In genomic region chr19:44905437-44906160, GRCh38 we compare ENCODE assay signal across 9 cellular contexts. TPM values are rescaled to one million over a fixed set of nuclear protein-coding genes. Genes with fewer than 3 reads are reported as not detected.
DNase-seq lines count a peak whose midpoint lies in the region; ATAC-seq, FAIRE-seq and TF ChIP-seq lines count a peak whose summit lies in the region.
"Had no signal": no experiment of that assay in that cellular context is flagged by ENCODE, and none has a peak within 500 bp of the region (broad histone marks: within the 10 kb centered on the region; RNA-seq: fewer than 3 reads in every experiment).

Gene APOE, plus strand, starts transcription at chr19:44905796. Its CDS starts 829 bp downstream, at chr19:44906625.

- no peaks in the 10 kb centered on the region; the same call in 2 of the 3 replicates for H3K79me2 ChIP-seq in K562 (ENCODE audit: control insufficient read depth, insufficient read depth, low read length)

- peak within 1 kb of the TSS; percentile 87 for H2AFZ ChIP-seq in K562 (ENCODE audit: low read depth, low read length)

- in situ Hi-C loops in K562 (cut with MboI) = no loop called here

- H3K4me3 ChIP-seq in K562 (peak within 1 kb of the TSS; percentile 30), iPS-18c (ENCODE audit: insufficient read depth, low read depth, low read length) (peak within 1 kb of the TSS; percentile 62), skin epidermis (peak within 1 kb of the TSS; percentile 10 to 47 (median 26))

- H3K27me3 ChIP-seq in K562 (ENCODE audit: control insufficient read depth in 2 of 2, insufficient read depth in 2 of 2, low read length in 2 of 2) = no peaks in the 10 kb centered on the region

- FAIRE-seq in K562 (lab: Jason Lieb, UNC) = peak; percentile 6
- FAIRE-seq: colon had no signal

- POLR2A ChIA-PET in K562 (lab: Yijun Ruan, JAX) = interaction anchor here (0.5 to 2.5 kb wide), 13 partner anchors 9 to 273 kb away, joined by 3 to 11 read pairs (median 4); partner anchors contain the start of genes APOC1, BLOC1S3, CLASRP and CLPTM1

- 10% methylated on average over 15 of the region's 20 CpGs for WGBS in K562 (ENCODE audit: insufficient coverage, low coverage, missing lambda C conversion rate)

- TF ChIP-seq RAD21 in Ishikawa (IDR thresholded peaks at IDR 0.05; ENCODE audit: low read depth) (no peak), K562 (CRISPR knock-in tag; conservative IDR thresholded peaks at IDR 0.05 in 1 of 2, IDR thresholded peaks at IDR 0.05 in 1 of 2) (no peak)

- H3K9me1 ChIP-seq in K562 (ENCODE audit: control insufficient read depth, insufficient read depth, low read length) = no peaks in the 10 kb centered on the region

- TF ChIP-seq CTCF in K562 (IDR thresholded peaks at IDR 0.05 in 2 of 3, conservative IDR thresholded peaks at IDR 0.05 in 1 of 3; ENCODE audit: insufficient read depth in 2 of 3, low read depth in 1 of 3, low read length in 3 of 3) = no peak

- peaks cover 58% of the 10 kb centered on the region; the same call in 2 of the 3 replicates for H3K36me3 ChIP-seq in K562 (ENCODE audit: control insufficient read depth, insufficient read depth, low read length)

- peak; percentile 17; the same call in 1 of the 2 replicates for TF ChIP-seq POLR2A in K562 (conservative IDR thresholded peaks at IDR 0.05)

- ATAC-seq in K562 (peak; percentile 22), GM18907 (IDR thresholded peaks at IDR 0.05; ENCODE audit: unreplicated experiment) (no peak)

- peak within 1 kb of the TSS; percentile 81 for H3K4me2 ChIP-seq in K562 (ENCODE audit: insufficient read depth, low read length)

- peak; percentile 54 to 63 (median 60) for DNase-seq in K562 (ENCODE audit: extremely low read depth in 1 of 4, low spot score in 3 of 4)
- DNase-seq in NCI-H524 treated with DMSO at 0.1 percent for 48 hours (lab: John Stamatoyannopoulos, UW) = no peak
- no peak for DNase-seq in NCI-H1436 (lab: John Stamatoyannopoulos, UW)
- DNase-seq in stimulated activated CD4-positive, alpha-beta T cell treated with anti-CD3 and anti-CD28 coated beads, Interleukin-15, amount 100 ng/mL, for 24 hours = no peak

- H3K4me1 ChIP-seq in K562 (replicated peaks in 1 of 2; ENCODE audit: control insufficient read depth in 2 of 2, insufficient read depth in 2 of 2, low read length in 2 of 2) = peaks cover 30 to 81% of the 10 kb centered on the region in 2 experiments

- peak within 1 kb of the TSS; percentile 54 to 96; a peak in 3 of 4 replicates for H3K9ac ChIP-seq in K562 (ENCODE audit: insufficient read depth in 1 of 2, low read depth in 2 of 2, low read length in 2 of 2)

- 0 out of 2 replicates have a peak, but pooled peaks cover 3% of the 10 kb centered on the region for H4K20me1 ChIP-seq in K562 (replicated peaks; ENCODE audit: control insufficient read depth, insufficient read depth, low read length)

- H3K9me3 ChIP-seq in K562 (replicated peaks; ENCODE audit: control insufficient read depth, insufficient read depth, low read depth, low read length) (no peaks in the 10 kb centered on the region), iPS-18c (ENCODE audit: control insufficient read depth, insufficient read depth, low read length) (no peaks in the 10 kb centered on the region)

- BruUV-seq in K562 (replicated peaks; lab: Mats Ljungman, UMichigan) = no TSS peak

- H3K27ac ChIP-seq in K562 (ENCODE audit: extremely low read depth, low read depth, low read length) = peak within 1 kb of the TSS; percentile 45
- H3K27ac ChIP-seq in skin epidermis = peak within 1 kb of the TSS in 17 of 21 experiments; percentile 7 to 87 (median 54)

- CTCF ChIA-PET in K562 (lab: Yijun Ruan, JAX; ENCODE audit: low intra/inter-chr PET ratio) = interaction anchor here (1.2 kb wide), 1 partner anchor 46 kb away, joined by 4 read pairs; no protein-coding TSS in a partner anchor

- TF ChIP-seq EP300 in Ishikawa (IDR thresholded peaks at IDR 0.05; ENCODE audit: borderline replicate concordance) (no peak), K562 (IDR thresholded peaks at IDR 0.05; ENCODE audit: low read length) (no peak)

- intact Hi-C loops in K562 (cut with micrococcal nuclease) = no loop called here

TF ChIP-seq in Ishikawa, 13 proteins besides CTCF, POLR2A, EP300 and RAD21 (continues in another document):
- TF ChIP-seq TAF1 (IDR thresholded peaks at IDR 0.05; ENCODE audit: low read depth) = no peak
- no peak; the same call in 1 of the 2 replicates for TF ChIP-seq CREB1 (IDR thresholded peaks at IDR 0.05; ENCODE audit: low read depth)
- peak; percentile 54 for TF ChIP-seq USF1 (IDR thresholded peaks at IDR 0.05)
- TF ChIP-seq FOXM1 (IDR thresholded peaks at IDR 0.05; ENCODE audit: borderline replicate concordance, low read depth) = no peak
- TF ChIP-seq MAX (IDR thresholded peaks at IDR 0.05) = no peak

TF ChIP-seq in K562, 482 proteins besides CTCF, POLR2A, EP300 and RAD21 (continues in another document):
- TF ChIP-seq HDAC1 (IDR thresholded peaks at IDR 0.05) = 0 out of 4 replicates have a peak, but pooled peaks of 1 of the 2 experiments have one; percentile 7
- TF ChIP-seq HDAC8 (tag; IDR thresholded peaks at IDR 0.05) = no peak
- no peak for TF ChIP-seq ADNP (tag; IDR thresholded peaks at IDR 0.05)
- 0 out of 4 replicates have a peak, but pooled peaks of 1 of the 2 experiments have one; percentile 28 for TF ChIP-seq SIN3A (IDR thresholded peaks at IDR 0.05; ENCODE audit: borderline replicate concordance in 2 of 2, control insufficient read depth in 1 of 2, low read depth in 2 of 2, low read length in 2 of 2)
- no peak for TF ChIP-seq TGIF2 (CRISPR knock-in tag; IDR thresholded peaks at IDR 0.05)
- TF ChIP-seq HNRNPL (IDR thresholded peaks at IDR 0.05; ENCODE audit: low read depth, low read length) = no peak
- TF ChIP-seq RBM17 (IDR thresholded peaks at IDR 0.05; ENCODE audit: borderline replicate concordance, low read depth, low read length) = no peak
- peak; percentile 63 for TF ChIP-seq SAP30 (IDR thresholded peaks at IDR 0.05; ENCODE audit: borderline replicate concordance, insufficient read depth, low read depth, low read length, poor library complexity, severe bottlenecking)
- no peak for TF ChIP-seq IRF1 (CRISPR knock-in tag; IDR thresholded peaks at IDR 0.05; ENCODE audit: borderline replicate concordance)
- TF ChIP-seq CBX5 (IDR thresholded peaks at IDR 0.05; ENCODE audit: borderline replicate concordance, low read depth) = no peak

RNA-seq across cellular contexts. Expression of gene APOE, which starts in this region (rescaled TPM):
- total RNA-seq in K562 (2011; cell fraction: chromatin; rRNA removed; ENCODE audit: low replicate concordance) = 12.0 and 25.1 TPM in 2 replicates
- total RNA-seq in K562 (2011; cell fraction: nucleolus; rRNA removed) = 54.6 and 64.9 TPM in 2 replicates
- total RNA-seq in K562 (2011; cell fraction: nucleoplasm; rRNA removed) = 29.0 and 36.6 TPM in 2 replicates
- total RNA-seq in K562 (2014; rRNA removed) = 113 and 122 TPM in 2 replicates
- 5.9 and 11.8 TPM in 2 replicates for total RNA-seq in K562 (2014; rRNA removed; fragmentation: Illumina TruSeq; extraction: Trizol)
- 180 and 204 TPM in 2 replicates for total RNA-seq in K562 (2015; rRNA removed; fragmentation: Illumina TruSeq; extraction: Trizol)
- 88.7 and 92.0 TPM in 2 replicates for total RNA-seq in K562 (2021)
- polyA plus RNA-seq in K562 (2011; rRNA removed) = 27.5 and 37.5 TPM in 2 replicates
- 86.2 and 145 TPM in 2 replicates for polyA plus RNA-seq in K562 (2011; cell fraction: cytosol; rRNA removed)
- 25.5 and 31.9 TPM in 2 replicates for polyA plus RNA-seq in K562 (2011; cell fraction: nucleus; rRNA removed)
- polyA plus RNA-seq in K562 (2012) = 228 and 283 TPM in 2 replicates
- polyA plus RNA-seq in K562 (2014; fragmentation: Illumina TruSeq; extraction: Trizol) = 17.5 and 32.7 TPM in 2 replicates
- polyA plus RNA-seq in K562 (2014; fragmentation: Nextera tagmentation; extraction: Ambion mirVana) = under 1 TPM in 1 of 2 experiments, not detected in 1; 0.14 TPM
- 124 TPM in 2 replicates for polyA plus RNA-seq in K562 (2014; rRNA removed)
- 3.9 and 4.7 TPM in 2 replicates for polyA minus RNA-seq in K562 (2011; rRNA and poly(A)+ RNA removed)
- 11.5 and 23.0 TPM in 2 replicates for polyA minus RNA-seq in K562 (2011; cell fraction: cytosol; rRNA and poly(A)+ RNA removed)
- polyA minus RNA-seq in K562 (2011; cell fraction: nucleus; rRNA and poly(A)+ RNA removed) = 3.8 and 6.4 TPM in 2 replicates

Comparison
In these comparisons a context has a peak if more than half of its experiments do, and no peak if none do; other contexts are left out.
1. DNase-seq: peak in K562 (4 of 4); none in NCI-H524 treated with DMSO at 0.1 percent for 48 hours (single experiment), NCI-H1436 (single experiment) and stimulated activated CD4-positive, alpha-beta T cell treated with anti-CD3 and anti-CD28 coated beads, Interleukin-15, amount 100 ng/mL, for 24 hours (single experiment).
2. Peak in every context shown above with its lines, with median percentiles within 50 percentile points of each other: H3K4me3 ChIP-seq.